ENCODE assay signal across 8 cellular contexts in the genomic region with DNA sequence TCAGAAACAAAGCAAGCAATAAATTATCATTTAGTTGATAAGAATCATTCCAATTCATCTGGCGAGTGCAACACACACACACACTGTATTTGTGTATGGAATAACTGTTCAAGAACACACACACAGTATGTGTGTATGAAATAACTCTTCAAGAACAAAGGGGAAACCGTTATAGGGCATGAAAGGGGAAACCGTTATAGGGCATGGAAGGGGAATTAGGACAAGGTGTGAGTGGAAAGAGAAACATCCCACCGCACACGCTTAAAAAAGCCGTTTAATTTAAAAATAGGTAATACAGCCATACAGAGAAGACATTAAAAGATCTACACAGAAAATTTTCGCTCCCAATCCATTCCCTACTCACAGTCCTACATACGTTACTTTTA. TPM values are rescaled to one million over a fixed set of nuclear protein-coding genes. Genes with fewer than 3 reads are reported as not detected.
DNase-seq lines count a peak whose midpoint lies in the region; ATAC-seq and TF ChIP-seq lines count a peak whose summit lies in the region.

No MANE protein-coding gene starts in this region.

- no peak overlapping the region for H3K27ac ChIP-seq in right lobe of liver
- no peak overlapping the region for H3K27ac ChIP-seq in urinary bladder (ENCODE audit: low read depth)

- ATAC-seq in right lobe of liver = no peak

- CTCF ChIA-PET in AG04449 (lab: Yijun Ruan, JAX) = interaction anchor here (1.4 kb wide), 1 partner anchor 352 kb away, joined by 5 read pairs; no protein-coding TSS in a partner anchor

- H3K4me3 ChIP-seq in AG04449 (ENCODE audit: low read depth, low read length) (peak overlapping the region; percentile 92), HAP-1 (peak overlapping the region; percentile 89), right lobe of liver (peak overlapping the region; percentile 98 to 100 (median 99)), urinary bladder (ENCODE audit: low read depth, low read length) (peak overlapping the region; percentile 91)

- no peak for TF ChIP-seq POLR2A in right lobe of liver (IDR thresholded peaks at IDR 0.05)

- peak overlapping the region; percentile 90 for H3K4me3 Mint-ChIP-seq in activated naive CD8-positive, alpha-beta T cell treated with anti-CD3 and anti-CD28 coated beads for 36 hours

- no peaks in the 10 kb centered on the region for H3K27me3 ChIP-seq in HAP-1 (ENCODE audit: low read depth)
- H3K27me3 ChIP-seq in right lobe of liver = no peaks in the 10 kb centered on the region

- in situ Hi-C loops in HAP-1 (cut with MboI; ENCODE audit: low sequenced_read_pairs) = no loop called here
- in situ Hi-C loops in GM13977 (cut with MboI; ENCODE audit: low pct_unique_long_range_greater_than_20kb, low sequenced_read_pairs, unreplicated experiment) = no loop called here

- DNase-seq in AG04449 (ENCODE audit: low read depth, low spot score) (no peak), HAP-1 (ENCODE audit: low spot score in 2 of 2) (no peak), right lobe of liver (no peak), GM13977 (ENCODE audit: low spot score) (no peak), NK-92 (lab: John Stamatoyannopoulos, UW; ENCODE audit: unreplicated experiment) (no peak), SHP77 (lab: John Stamatoyannopoulos, UW) (no peak)
- DNase-seq in activated naive CD8-positive, alpha-beta T cell treated with anti-CD3 and anti-CD28 coated beads for 36 hours = no peak

- POLR2A ChIA-PET in AG04449 (lab: Yijun Ruan, JAX) = interaction anchor here (0.7 kb wide), 1 partner anchor 105 kb away, joined by 3 read pairs; the partner anchor contains the start of gene CLASP1

- no peaks in the 10 kb centered on the region for H3K27me3 Mint-ChIP-seq in activated naive CD8-positive, alpha-beta T cell treated with anti-CD3 and anti-CD28 coated beads for 36 hours

- H3K9me3 Mint-ChIP-seq in activated naive CD8-positive, alpha-beta T cell treated with anti-CD3 and anti-CD28 coated beads for 36 hours = no peaks in the 10 kb centered on the region

- peaks cover 16% of the 10 kb centered on the region for H3K36me3 Mint-ChIP-seq in activated naive CD8-positive, alpha-beta T cell treated with anti-CD3 and anti-CD28 coated beads for 36 hours

- H3K9me3 ChIP-seq in HAP-1 (no peaks in the 10 kb centered on the region), right lobe of liver (no peaks in the 10 kb centered on the region)

- peaks cover 7% of the 10 kb centered on the region for H3K4me1 ChIP-seq in HAP-1
- peaks cover 0 to 14% (median 6%) of the 10 kb centered on the region in 4 donors for H3K4me1 ChIP-seq in right lobe of liver
- H3K4me1 ChIP-seq in urinary bladder (ENCODE audit: insufficient read depth) = no peaks in the 10 kb centered on the region

- H3K36me3 ChIP-seq in HAP-1 (replicated peaks) (peaks cover 11% of the 10 kb centered on the region), right lobe of liver (peaks cover 0 to 12% (median 0%) of the 10 kb centered on the region in 4 donors), urinary bladder (ENCODE audit: insufficient read depth) (no peaks in the 10 kb centered on the region)

- H3K4me1 Mint-ChIP-seq in activated naive CD8-positive, alpha-beta T cell treated with anti-CD3 and anti-CD28 coated beads for 36 hours = peaks cover 17% of the 10 kb centered on the region

- TF ChIP-seq CTCF in AG04449 (IDR thresholded peaks at IDR 0.05; ENCODE audit: insufficient read depth, low read length, missing control alignments) = no peak
- TF ChIP-seq CTCF in right lobe of liver (IDR thresholded peaks at IDR 0.05) = no peak
- TF ChIP-seq CTCF in GM13977 (IDR thresholded peaks at IDR 0.05; ENCODE audit: extremely low read depth, insufficient read depth, missing control alignments) = no peak

- intact Hi-C loops in right lobe of liver (cut with DNase I) = no loop called here

- H3K27ac Mint-ChIP-seq in activated naive CD8-positive, alpha-beta T cell treated with anti-CD3 and anti-CD28 coated beads for 36 hours = peak overlapping the region; percentile 76

- WGBS in right lobe of liver (ENCODE audit: insufficient coverage, low coverage, low lambda C conversion rate, missing lambda C conversion rate) = 2% methylated on average over 8 of the region's 8 CpGs
- 1% methylated on average over 8 of the region's 8 CpGs for WGBS in urinary bladder

RNA-seq across cellular contexts. Expression of gene TSN, which starts 0.6 kb away (rescaled TPM):
- 10 to 100 TPM; 94.8 to 99.5 TPM for total RNA-seq in activated naive CD8-positive, alpha-beta T cell treated with anti-CD3 and anti-CD28 coated beads for 36 hours
- 10 to 100 TPM; 22.5 to 38.1 (median 27.5) TPM for total RNA-seq in right lobe of liver
- 58.8 TPM for total RNA-seq in urinary bladder
- 34.6 TPM for polyA plus RNA-seq in urinary bladder

RNA-seq across cellular contexts. Expression of gene NIFK, which starts 18.2 kb away (rescaled TPM):
- 100 to 1,000 TPM; 186 to 202 TPM for total RNA-seq in activated naive CD8-positive, alpha-beta T cell treated with anti-CD3 and anti-CD28 coated beads for 36 hours
- total RNA-seq in right lobe of liver (10 to 100 TPM; 13.9 to 37.7 (median 27.2) TPM), urinary bladder (72.0 TPM)
- polyA plus RNA-seq in urinary bladder = 28.1 TPM
